ENCODE assay signal across 26 cellular contexts in the genomic region with DNA sequence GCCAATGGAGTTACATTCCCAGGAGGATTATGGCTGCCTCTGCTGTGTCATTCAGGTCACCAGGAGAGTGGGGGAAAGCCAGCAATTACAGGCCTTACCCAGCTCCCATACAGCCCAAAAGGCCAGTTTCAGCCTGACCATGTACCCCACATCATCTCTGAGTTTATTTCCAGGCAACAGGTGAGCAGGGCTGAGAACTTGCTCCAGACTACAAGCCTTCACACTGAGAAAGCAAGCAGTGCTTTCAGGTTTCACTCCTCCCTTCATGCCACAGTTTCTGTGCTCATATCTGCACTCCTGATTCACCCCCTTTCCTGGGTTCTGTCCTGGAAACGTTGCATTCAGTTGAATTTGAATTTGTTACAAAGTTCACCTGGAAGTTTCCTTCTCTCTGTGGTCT.
DNase-seq lines count a peak whose midpoint lies in the region; ATAC-seq and TF ChIP-seq lines count a peak whose summit lies in the region.
"Had no signal": no experiment of that assay in that cellular context is flagged by ENCODE, and none has a peak within 500 bp of the region (broad histone marks: within the 10 kb centered on the region; RNA-seq: fewer than 3 reads in every experiment).

No MANE protein-coding gene starts in this region.

- no peak for ATAC-seq in IMR-90 (ENCODE audit: low read depth)
- no peak for ATAC-seq in PC-3
- ATAC-seq: A549, T-cell had no signal

- dilution Hi-C loops in IMR-90 (cut with HindIII; ENCODE audit: low sequenced_read_pairs, unreplicated experiment), result no loop called here

- H2AFZ ChIP-seq in IMR-90 (replicated peaks; ENCODE audit: low read length, poor library complexity) (peak overlapping the region; percentile 44), PC-3 (ENCODE audit: low read length) (0 out of 2 replicates have a peak overlapping the region, but pooled peaks have one; percentile 39)

- no peak overlapping the region for H3K9ac ChIP-seq in IMR-90 (ENCODE audit: low read depth, low read length)
- H3K9ac ChIP-seq in PC-3 (ENCODE audit: low read length), result no peak overlapping the region

- no peak overlapping the region for H4K91ac ChIP-seq in IMR-90 (ENCODE audit: insufficient read depth, low read depth, low read length)

- no peak overlapping the region for H3K27ac ChIP-seq in IMR-90 (ENCODE audit: insufficient read depth, low read length)
- H3K27ac ChIP-seq in PC-3 (ENCODE audit: low read length), result no peak overlapping the region
- H3K27ac ChIP-seq: A549 had no signal

- H3K4me1 ChIP-seq in IMR-90 (ENCODE audit: control insufficient read depth, insufficient read depth, low read length) (peaks cover 4% of the 10 kb centered on the region; the same call in 1 of the 2 replicates), PC-3 (ENCODE audit: insufficient read depth, low read length) (peaks cover 24% of the 10 kb centered on the region)

- no peak overlapping the region for H2BK5ac ChIP-seq in IMR-90 (ENCODE audit: low read depth, low read length, poor library complexity, severe bottlenecking)

- no peak overlapping the region for H2AK9ac ChIP-seq in IMR-90 (replicated peaks; ENCODE audit: low read depth, low read length, poor library complexity)

- POLR2A ChIA-PET in IMR-90 (lab: Charles Lee; ENCODE audit: unreplicated experiment) (no interaction called here), PC-3 (lab: Charles Lee; ENCODE audit: unreplicated experiment) (no interaction called here)

- intact Hi-C loops in IMR-90 (cut with micrococcal nuclease), result no loop called here
- intact Hi-C loops in PC-3 (cut with micrococcal nuclease), result no loop called here

- H3K9me1 ChIP-seq in IMR-90 (ENCODE audit: insufficient read depth, low read length), result no peaks in the 10 kb centered on the region

- H3K56ac ChIP-seq in IMR-90 (ENCODE audit: extremely low read depth, insufficient read depth, low read length), result no peak overlapping the region

- H3K18ac ChIP-seq in IMR-90 (ENCODE audit: low read depth, low read length), result no peak overlapping the region

- no peaks in the 10 kb centered on the region for H3K9me2 ChIP-seq in PC-3 (replicated peaks; ENCODE audit: low read length)

- no peaks in the 10 kb centered on the region for H3K79me1 ChIP-seq in IMR-90 (ENCODE audit: low read depth in 1 of 2, low read length in 2 of 2)

- H4K8ac ChIP-seq in IMR-90 (ENCODE audit: low read depth in 2 of 2, low read length in 2 of 2), result peak overlapping the region in 1 of 2 experiments; percentile 66; a peak in 2 of 4 replicates

- WGBS in IMR-90 (ENCODE audit: extremely low coverage in 2 of 2, insufficient read length in 1 of 2), 2 experiments, result 83% methylated on average over 1 of the region's 1 CpG; no CpG with 5 or more reads in 1 of the 2 experiments

- H2BK15ac ChIP-seq in IMR-90 (ENCODE audit: low read depth, low read length), result no peak overlapping the region; the same call in 2 of the 3 replicates

- in situ Hi-C loops in IMR-90 (cut with MboI; ENCODE audit: low sequenced_read_pairs), result no loop called here

- CTCF ChIA-PET in IMR-90 (lab: Yijun Ruan, JAX), result no interaction called here
- CTCF ChIA-PET in PC-3 (lab: Charles Lee), result no interaction called here

- H3K27me3 ChIP-seq in IMR-90 (ENCODE audit: control insufficient read depth, insufficient read depth, low read length), result no peaks in the 10 kb centered on the region
- H3K27me3 ChIP-seq in PC-3 (ENCODE audit: low read length), result no peaks in the 10 kb centered on the region

- TF ChIP-seq POLR2A in IMR-90 (IDR thresholded peaks at IDR 0.05; ENCODE audit: low read depth, low read length), result no peak

- no TSS peak for BruUV-seq in IMR-90 (replicated peaks; lab: Mats Ljungman, UMichigan)
- no TSS peak for BruUV-seq in PC-3 (replicated peaks; lab: Mats Ljungman, UMichigan)

- H3K79me2 ChIP-seq in PC-3 (ENCODE audit: low read length), result no peaks in the 10 kb centered on the region

- H3K36me3 ChIP-seq in IMR-90 (ENCODE audit: control insufficient read depth, insufficient read depth, low read length), result no peaks in the 10 kb centered on the region
- 0 out of 2 replicates have a peak, but pooled peaks cover 5% of the 10 kb centered on the region for H3K36me3 ChIP-seq in PC-3 (ENCODE audit: low read depth, low read length)

- H3K14ac ChIP-seq in IMR-90 (replicated peaks; ENCODE audit: low read depth, low read length), result no peak overlapping the region

- no peak overlapping the region; the same call in 1 of the 2 replicates for H3K4ac ChIP-seq in IMR-90 (ENCODE audit: low read depth, low read length)

- H3K4me3 ChIP-seq in IMR-90 (ENCODE audit: insufficient read depth, low read depth, low read length) (no peak overlapping the region), PC-3 (ENCODE audit: low read length) (no peak overlapping the region)
- H3K4me3 ChIP-seq: A549 had no signal

- H2BK20ac ChIP-seq in IMR-90 (ENCODE audit: low read depth, low read length), result peak overlapping the region; percentile 25; the same call in 1 of the 2 replicates

- TF ChIP-seq CTCF in IMR-90 (conservative IDR thresholded peaks at IDR 0.05; ENCODE audit: low read depth, low read length) (no peak), PC-3 (conservative IDR thresholded peaks at IDR 0.05; ENCODE audit: low read depth, low read length) (no peak)

- no peak overlapping the region for H3K23ac ChIP-seq in IMR-90 (ENCODE audit: low read depth, low read length)

- H2AK5ac ChIP-seq in IMR-90 (ENCODE audit: low read depth, low read length), result no peak overlapping the region; the same call in 1 of the 2 replicates

- 0 out of 2 replicates have a peak overlapping the region, but pooled peaks have one; percentile 30 for H2BK120ac ChIP-seq in IMR-90 (ENCODE audit: low read depth, low read length)

- H4K5ac ChIP-seq in IMR-90 (ENCODE audit: low read depth, low read length), result no peak overlapping the region

- H3K4me2 ChIP-seq in IMR-90 (ENCODE audit: low read depth, low read length) (no peak overlapping the region), PC-3 (ENCODE audit: low read length) (no peak overlapping the region)
- H3K4me2 ChIP-seq: A549 had no signal

- H4K20me1 ChIP-seq in IMR-90 (ENCODE audit: insufficient read depth, low read length) (no peaks in the 10 kb centered on the region), PC-3 (ENCODE audit: low read length) (no peaks in the 10 kb centered on the region)

- no peaks in the 10 kb centered on the region; the same call in 1 of the 2 replicates for H3K9me3 ChIP-seq in IMR-90 (ENCODE audit: control insufficient read depth, insufficient read depth, low read length)
- H3K9me3 ChIP-seq in PC-3 (ENCODE audit: low read length), result peaks cover 11% of the 10 kb centered on the region

- no peak for DNase-seq in IMR-90
- DNase-seq in PC-3, result peak; percentile 47
- peak; percentile 34 for DNase-seq in iris pigment epithelial cell (ENCODE audit: low read depth)
- no peak for DNase-seq in C1 segment of cervical spinal cord (lab: John Stamatoyannopoulos, UW)
- DNase-seq in H4 (ENCODE audit: low spot score), result no peak
- DNase-seq in dedifferentiated amniotic fluid mesenchymal stem cell (ENCODE audit: extremely low spot score), result no peak
- no peak for DNase-seq in activated CD4-positive, alpha-beta T cell treated with anti-CD3 and anti-CD28 coated beads for 1 hour
- DNase-seq: AML-193; Calu3; CD8-positive, alpha-beta memory T cell; DMS79 treated with DMSO at 0.1 percent for 48 hours; GF-D8; H7; KBM-7; NCI-H1092; NCI-H1417 treated with DMSO at 0.1 percent for 48 hours; NCI-H1694 treated with DMSO at 0.1 percent for 48 hours; NCI-H2081; NCI-H2171; NCI-H345; NCI-H510A treated with DMSO at 0.1 percent for 48 hours; NK-92 treated with Interleukin-12 subunit alpha and Interleukin-12 subunit beta, amount 100 ng/mL, for 24 hours; Right ventricle myocardium superior; RPMI8226; T-cell had no signal

- TF ChIP-seq RAD21 in IMR-90 (IDR thresholded peaks at IDR 0.05; ENCODE audit: low read length), result no peak

- H3F3A ChIP-seq in PC-3 (ENCODE audit: low read length, unreplicated experiment), result no peaks in the 10 kb centered on the region

TF ChIP-seq in IMR-90, 13 proteins besides CTCF, POLR2A, EP300 and RAD21:
- TF ChIP-seq, protein P1, sequence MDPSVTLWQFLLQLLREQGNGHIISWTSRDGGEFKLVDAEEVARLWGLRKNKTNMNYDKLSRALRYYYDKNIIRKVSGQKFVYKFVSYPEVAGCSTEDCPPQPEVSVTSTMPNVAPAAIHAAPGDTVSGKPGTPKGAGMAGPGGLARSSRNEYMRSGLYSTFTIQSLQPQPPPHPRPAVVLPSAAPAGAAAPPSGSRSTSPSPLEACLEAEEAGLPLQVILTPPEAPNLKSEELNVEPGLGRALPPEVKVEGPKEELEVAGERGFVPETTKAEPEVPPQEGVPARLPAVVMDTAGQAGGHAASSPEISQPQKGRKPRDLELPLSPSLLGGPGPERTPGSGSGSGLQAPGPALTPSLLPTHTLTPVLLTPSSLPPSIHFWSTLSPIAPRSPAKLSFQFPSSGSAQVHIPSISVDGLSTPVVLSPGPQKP (IDR thresholded peaks at IDR 0.05; ENCODE audit: borderline replicate concordance, low read depth, low read length), result no peak
- TF ChIP-seq BHLHE40 (IDR thresholded peaks at IDR 0.05; ENCODE audit: low read depth, low read length), result no peak
- TF ChIP-seq RFX5 (IDR thresholded peaks at IDR 0.05; ENCODE audit: low read depth, low read length), result no peak
- TF ChIP-seq, protein P2, sequence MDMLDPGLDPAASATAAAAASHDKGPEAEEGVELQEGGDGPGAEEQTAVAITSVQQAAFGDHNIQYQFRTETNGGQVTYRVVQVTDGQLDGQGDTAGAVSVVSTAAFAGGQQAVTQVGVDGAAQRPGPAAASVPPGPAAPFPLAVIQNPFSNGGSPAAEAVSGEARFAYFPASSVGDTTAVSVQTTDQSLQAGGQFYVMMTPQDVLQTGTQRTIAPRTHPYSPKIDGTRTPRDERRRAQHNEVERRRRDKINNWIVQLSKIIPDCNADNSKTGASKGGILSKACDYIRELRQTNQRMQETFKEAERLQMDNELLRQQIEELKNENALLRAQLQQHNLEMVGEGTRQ (IDR thresholded peaks at IDR 0.05; ENCODE audit: low read depth, low read length), result no peak
- TF ChIP-seq RCOR1 (IDR thresholded peaks at IDR 0.05; ENCODE audit: insufficient replicate concordance, low read length), result no peak
- no peak for TF ChIP-seq SMC3 (IDR thresholded peaks at IDR 0.05; ENCODE audit: low read depth, low read length)
- TF ChIP-seq MAFK (IDR thresholded peaks at IDR 0.05; ENCODE audit: low read depth, low read length), result no peak
- TF ChIP-seq CHD1 (IDR thresholded peaks at IDR 0.05; ENCODE audit: low read depth, low read length), result no peak
- TF ChIP-seq MXI1 (IDR thresholded peaks at IDR 0.05; ENCODE audit: borderline replicate concordance, low read depth, low read length), result no peak
- no peak for TF ChIP-seq NFE2L2 (IDR thresholded peaks at IDR 0.05; ENCODE audit: low read depth, low read length)
- no peak for TF ChIP-seq CEBPB (IDR thresholded peaks at IDR 0.05; ENCODE audit: low read depth, low read length)
- no peak for TF ChIP-seq MAZ (IDR thresholded peaks at IDR 0.05; ENCODE audit: borderline replicate concordance, low read depth, low read length)
- TF ChIP-seq FOS (IDR thresholded peaks at IDR 0.05; ENCODE audit: low read depth, low read length), result no peak

Comparison
In these comparisons a context has a peak if more than half of its experiments do, and no peak if none do; other contexts are left out.
1. DNase-seq: peak in PC-3 (single experiment) and iris pigment epithelial cell (single experiment); none in IMR-90 (single experiment), C1 segment of cervical spinal cord (0 of 14), H4 (single experiment), dedifferentiated amniotic fluid mesenchymal stem cell (single experiment) and activated CD4-positive, alpha-beta T cell treated with anti-CD3 and anti-CD28 coated beads for 1 hour (single experiment).